In genomic region chrX:27924261-27924660, GRCh38 we compare ENCODE assay signal across 36 cellular contexts. TPM values are rescaled to one million over a fixed set of nuclear protein-coding genes. Genes with fewer than 3 reads are reported as not detected.
"Had no signal": no experiment of that assay in that cellular context is flagged by ENCODE, and none has a peak within 500 bp of the region (broad histone marks: within the 10 kb centered on the region; RNA-seq: fewer than 3 reads in every experiment).

No MANE protein-coding gene starts in this region.

- H3K27ac Mint-ChIP-seq: activated CD4-positive, alpha-beta T cell treated with anti-CD3 and anti-CD28 coated beads, Interleukin-2, amount 10 ng/mL, durations not matched to agents 7 days and 5 days; activated CD8-positive, alpha-beta T cell treated with anti-CD3 and anti-CD28 coated beads for 36 hours; activated naive CD4-positive, alpha-beta T cell treated with anti-CD3 and anti-CD28 coated beads, Interleukin-2, amount 50 U/mL, for 72 hours; activated T-helper 2 cell treated with anti-CD3 and anti-CD28 coated beads, Interferon-gamma antibody, Interleukin-2, Interleukin-4, amounts not matched to agents 10 μg/mL and 5 μg/mL and 100 μg/mL, durations not matched to agents 14 hours and 24 hours and 36 hours; memory B cell; naive thymus-derived CD8-positive, alpha-beta T cell; stimulated activated memory B cell treated with anti-CD40 and anti-IgM and Interleukin-4, amounts not matched to agents 10 μg/mL and 1 μg/mL and 100 μg/mL, for 72 hours; stimulated activated naive CD8-positive, alpha-beta T cell treated with anti-CD3 and anti-CD28 coated beads, Interleukin-15, amount 100 ng/mL, for 72 hours; type B pancreatic cell; WTC11 had no signal

- ATAC-seq: activated CD8-positive, alpha-beta T cell treated with anti-CD3 and anti-CD28 coated beads for 36 hours; activated naive CD4-positive, alpha-beta T cell treated with anti-CD3 and anti-CD28 coated beads, Interleukin-2, amount 50 U/mL, for 72 hours; heart right ventricle; left cardiac atrium; naive thymus-derived CD8-positive, alpha-beta T cell; pancreas; stimulated activated memory B cell treated with anti-CD40 and anti-IgM and Interleukin-4, amounts not matched to agents 10 μg/mL and 1 μg/mL and 100 μg/mL, for 72 hours; stimulated activated naive CD8-positive, alpha-beta T cell treated with anti-CD3 and anti-CD28 coated beads, Interleukin-15, amount 100 ng/mL, for 72 hours; WTC11 had no signal

- H3K4me1 ChIP-seq: colonic mucosa, heart right ventricle, pancreas, prostate gland, uterus had no signal

- H3K9me3 ChIP-seq: colonic mucosa, heart right ventricle, pancreas, prostate gland, uterus had no signal

- H3K27me3 Mint-ChIP-seq: activated CD4-positive, alpha-beta T cell treated with anti-CD3 and anti-CD28 coated beads, Interleukin-2, amount 10 ng/mL, durations not matched to agents 7 days and 5 days; activated CD8-positive, alpha-beta T cell treated with anti-CD3 and anti-CD28 coated beads for 36 hours; memory B cell; naive thymus-derived CD8-positive, alpha-beta T cell; stimulated activated memory B cell treated with anti-CD40 and anti-IgM and Interleukin-4, amounts not matched to agents 10 μg/mL and 1 μg/mL and 100 μg/mL, for 72 hours; stimulated activated naive CD8-positive, alpha-beta T cell treated with anti-CD3 and anti-CD28 coated beads, Interleukin-15, amount 100 ng/mL, for 72 hours; type B pancreatic cell had no signal

- H3K4me3 ChIP-seq: colonic mucosa, heart right ventricle, pancreas, prostate gland, smooth muscle cell, uterus had no signal

- H3K27me3 ChIP-seq: colonic mucosa, heart right ventricle, uterus had no signal

- H3K9me3 Mint-ChIP-seq: stimulated activated memory B cell treated with anti-CD40 and anti-IgM and Interleukin-4, amounts not matched to agents 10 μg/mL and 1 μg/mL and 100 μg/mL, for 72 hours; type B pancreatic cell; WTC11 had no signal

- H3K4me3 Mint-ChIP-seq: activated CD4-positive, alpha-beta T cell treated with anti-CD3 and anti-CD28 coated beads, Interleukin-2, amount 10 ng/mL, durations not matched to agents 7 days and 5 days; activated CD8-positive, alpha-beta T cell treated with anti-CD3 and anti-CD28 coated beads for 36 hours; memory B cell; naive thymus-derived CD8-positive, alpha-beta T cell; neural crest cell; stimulated activated memory B cell treated with anti-CD40 and anti-IgM and Interleukin-4, amounts not matched to agents 10 μg/mL and 1 μg/mL and 100 μg/mL, for 72 hours; stimulated activated naive CD8-positive, alpha-beta T cell treated with anti-CD3 and anti-CD28 coated beads, Interleukin-15, amount 100 ng/mL, for 72 hours; type B pancreatic cell; WTC11 had no signal

- H3K4me2 ChIP-seq: smooth muscle cell had no signal

- H3K36me3 ChIP-seq: colonic mucosa, heart right ventricle, pancreas, prostate gland, uterus had no signal

- DNase-seq: activated CD4-positive, alpha-beta T cell treated with anti-CD3 and anti-CD28 coated beads for 1 hour; activated CD4-positive, alpha-beta T cell treated with anti-CD3 and anti-CD28 coated beads, Interleukin-2, amount 10 ng/mL, durations not matched to agents 7 days and 5 days; activated CD8-positive, alpha-beta T cell treated with anti-CD3 and anti-CD28 coated beads for 36 hours; activated T-cell treated with anti-CD3 and anti-CD28 coated beads, Interleukin-2, amount 50 U/mL, for 48 hours; colonic mucosa; effector CD8-positive, alpha-beta T cell; erythroblast; heart right ventricle; left cardiac atrium; midbrain; naive thymus-derived CD8-positive, alpha-beta T cell; nucleus accumbens; pancreas; stimulated activated CD4-positive, alpha-beta T cell treated with anti-CD3 and anti-CD28 coated beads, Interleukin-1b, Interleukin-23, amount 100 ng/mL, for 48 hours; stimulated activated CD4-positive, alpha-beta T cell treated with anti-CD3 and anti-CD28 coated beads, Interleukin-4, amount 100 ng/mL, for 4 hours; stimulated activated CD8-positive, alpha-beta memory T cell treated with anti-CD3 and anti-CD28 coated beads, Interleukin-4, amount 100 ng/mL, for 48 hours; stimulated activated naive CD8-positive, alpha-beta T cell treated with anti-CD3 and anti-CD28 coated beads, Interleukin-15, amount 100 ng/mL, for 72 hours; substantia nigra; T-helper 2 cell; uterus had no signal

- FAIRE-seq: endometrium, islet of Langerhans had no signal

- H3K4me1 Mint-ChIP-seq: activated CD4-positive, alpha-beta T cell treated with anti-CD3 and anti-CD28 coated beads, Interleukin-2, amount 10 ng/mL, durations not matched to agents 7 days and 5 days; memory B cell; naive thymus-derived CD8-positive, alpha-beta T cell; neural crest cell; stimulated activated memory B cell treated with anti-CD40 and anti-IgM and Interleukin-4, amounts not matched to agents 10 μg/mL and 1 μg/mL and 100 μg/mL, for 72 hours; stimulated activated naive CD8-positive, alpha-beta T cell treated with anti-CD3 and anti-CD28 coated beads, Interleukin-15, amount 100 ng/mL, for 72 hours; WTC11 had no signal

- H3K27ac ChIP-seq: colonic mucosa, heart right ventricle, pancreas, prostate gland, uterus had no signal

- H3K36me3 Mint-ChIP-seq: activated naive CD4-positive, alpha-beta T cell treated with anti-CD3 and anti-CD28 coated beads, Interleukin-2, amount 50 U/mL, for 72 hours; memory B cell; stimulated activated memory B cell treated with anti-CD40 and anti-IgM and Interleukin-4, amounts not matched to agents 10 μg/mL and 1 μg/mL and 100 μg/mL, for 72 hours; type B pancreatic cell; WTC11 had no signal

RNA-seq across cellular contexts. Expression of gene DCAF8L1, which starts 57.0 kb away (rescaled TPM):
- total RNA-seq: activated CD4-positive, alpha-beta T cell treated with anti-CD3 and anti-CD28 coated beads, Interleukin-2, amount 10 ng/mL, durations not matched to agents 7 days and 5 days; activated CD8-positive, alpha-beta T cell treated with anti-CD3 and anti-CD28 coated beads for 36 hours; activated naive CD4-positive, alpha-beta T cell treated with anti-CD3 and anti-CD28 coated beads, Interleukin-2, amount 50 U/mL, for 72 hours; activated T-helper 2 cell treated with anti-CD3 and anti-CD28 coated beads, Interferon-gamma antibody, Interleukin-2, Interleukin-4, amounts not matched to agents 10 μg/mL and 5 μg/mL and 100 μg/mL, durations not matched to agents 14 hours and 24 hours and 36 hours; colonic mucosa; dermis microvascular lymphatic vessel endothelial cell; fibroblast of lung; fibroblast of villous mesenchyme; heart right ventricle; left cardiac atrium; lower leg skin; naive thymus-derived CD8-positive, alpha-beta T cell; neural crest cell; pancreas; smooth muscle cell; uterus; WTC11 had no signal
- polyA plus RNA-seq: fibroblast of lung; heart right ventricle; naive thymus-derived CD8-positive, alpha-beta T cell; pancreas; smooth muscle cell; thymus had no signal
